Comparison of ENCODE assay signal across 1 cellular context in genomic region chr5:115423541-115423940, GRCh38.
TF ChIP-seq lines count a peak whose summit lies in the region.

No MANE protein-coding gene starts in this region.

TF ChIP-seq in IMR-90, 13 proteins besides CTCF, POLR2A, EP300 and RAD21 (continued from another document):
- TF ChIP-seq ELK1 (IDR thresholded peaks at IDR 0.05; ENCODE audit: borderline replicate concordance, low read depth, low read length): no peak
- TF ChIP-seq CHD1 (IDR thresholded peaks at IDR 0.05; ENCODE audit: low read depth, low read length): no peak
- no peak for TF ChIP-seq MAFK (IDR thresholded peaks at IDR 0.05; ENCODE audit: low read depth, low read length)
- no peak for TF ChIP-seq MXI1 (IDR thresholded peaks at IDR 0.05; ENCODE audit: borderline replicate concordance, low read depth, low read length)
